ENCODE assay signal across 16 cellular contexts in genomic region chr3:162400697-162401096, GRCh38.
DNase-seq lines count a peak whose midpoint lies in the region; ATAC-seq and TF ChIP-seq lines count a peak whose summit lies in the region.
"Had no signal": no experiment of that assay in that cellular context is flagged by ENCODE, and none has a peak within 500 bp of the region (broad histone marks: within the 10 kb centered on the region; RNA-seq: fewer than 3 reads in every experiment).

No MANE protein-coding gene starts in this region.

- TF ChIP-seq CTCF in C4-2B (conservative IDR thresholded peaks at IDR 0.05) (peak; percentile 15), choroid plexus epithelial cell (conservative IDR thresholded peaks at IDR 0.05; ENCODE audit: low read depth, low read length) (no peak), spleen (IDR thresholded peaks at IDR 0.05 in 8 of 11, conservative IDR thresholded peaks at IDR 0.05 in 3 of 11) (no peak), mesothelial cell of epicardium (IDR thresholded peaks at IDR 0.05; ENCODE audit: unreplicated experiment) (no peak)

- no peaks in the 10 kb centered on the region for H3K4me1 Mint-ChIP-seq in mesothelial cell of epicardium
- H3K4me1 Mint-ChIP-seq: CD4-positive, alpha-beta memory T cell; IgD-negative memory B cell had no signal

- H3K27me3 Mint-ChIP-seq in mesothelial cell of epicardium (ENCODE audit: low read depth): no peaks in the 10 kb centered on the region
- H3K27me3 Mint-ChIP-seq: CD4-positive, alpha-beta memory T cell; IgD-negative memory B cell had no signal

- H3K27ac ChIP-seq in C4-2B: no peak overlapping the region
- no peak overlapping the region for H3K27ac ChIP-seq in spleen

- peaks cover 13% of the 10 kb centered on the region for H3K9me3 Mint-ChIP-seq in mesothelial cell of epicardium

- no peak for ATAC-seq in GM19452 (IDR thresholded peaks at IDR 0.05; ENCODE audit: unreplicated experiment)
- ATAC-seq in HG03342 (IDR thresholded peaks at IDR 0.05; ENCODE audit: unreplicated experiment): no peak

- no peak for TF ChIP-seq POLR2A in spleen (IDR thresholded peaks at IDR 0.05)

- H3K27ac Mint-ChIP-seq in mesothelial cell of epicardium: no peak overlapping the region
- H3K27ac Mint-ChIP-seq: CD4-positive, alpha-beta memory T cell; IgD-negative memory B cell had no signal

- H3K4me3 Mint-ChIP-seq in mesothelial cell of epicardium: no peak overlapping the region
- H3K4me3 Mint-ChIP-seq: CD4-positive, alpha-beta memory T cell; IgD-negative memory B cell had no signal

- no peaks in the 10 kb centered on the region for H3K36me3 Mint-ChIP-seq in mesothelial cell of epicardium
- H3K36me3 Mint-ChIP-seq: CD4-positive, alpha-beta memory T cell; IgD-negative memory B cell had no signal

- no peaks in the 10 kb centered on the region for H3K4me1 ChIP-seq in spleen

- DNase-seq in HT-29 (ENCODE audit: low spot score) (peak; percentile 9), OCI-M1 (lab: John Stamatoyannopoulos, UW) (peak; percentile 16), choroid plexus epithelial cell (ENCODE audit: low read depth) (peak; percentile 11), spleen (no peak), mesothelial cell of epicardium (ENCODE audit: low spot score in 2 of 2, unreplicated experiment in 2 of 2) (no peak)
- DNase-seq: CD4-positive, alpha-beta memory T cell; GOT3; NCI-H146; NCI-H2107; NCI-H446; NCI-H774; T-helper 1 cell had no signal

- no peaks in the 10 kb centered on the region for H3K27me3 ChIP-seq in spleen (replicated peaks in 1 of 7)

- intact Hi-C loops in spleen (cut with DNase I; ENCODE audit: low total_unique reads): no loop called here

- H3K36me3 ChIP-seq in spleen: no peaks in the 10 kb centered on the region

- H3K4me3 ChIP-seq in choroid plexus epithelial cell (ENCODE audit: low read depth, low read length) (no peak overlapping the region), spleen (no peak overlapping the region)

- peaks cover 0 to 24% (median 13%) of the 10 kb centered on the region in 8 donors for H3K9me3 ChIP-seq in spleen

- WGBS in spleen, 5 donors: 36 to 64% (median 42%) methylated on average over 3 of the region's 3 CpGs

Comparison
In these comparisons a context has a peak if more than half of its experiments do, and no peak if none do; other contexts are left out.
1. DNase-seq: peak in HT-29 (single experiment), OCI-M1 (single experiment) and choroid plexus epithelial cell (single experiment); none in spleen (single experiment) and mesothelial cell of epicardium (0 of 2).